Comparison of ENCODE assay signal across 21 cellular contexts in the genomic region with DNA sequence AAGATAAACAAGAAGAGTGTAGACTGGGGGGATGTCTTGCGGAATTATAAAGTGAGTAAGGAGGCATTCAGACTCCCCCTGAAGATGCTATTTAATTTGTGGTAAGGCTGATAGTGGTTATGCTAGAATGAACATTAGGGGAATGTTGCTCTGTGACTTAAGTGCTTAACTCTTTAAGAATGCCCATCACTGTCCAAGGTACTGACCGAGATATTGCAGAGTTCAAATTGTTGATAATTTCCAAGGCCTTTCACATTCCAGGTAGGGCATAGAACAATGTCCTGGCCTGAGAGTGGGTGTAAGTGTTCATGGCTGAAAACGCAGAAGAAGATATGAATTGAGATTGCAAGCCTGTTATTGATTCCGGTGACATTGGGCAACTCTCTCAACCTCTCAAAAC.
"Had no signal": no experiment of that assay in that cellular context is flagged by ENCODE, and none has a peak within 500 bp of the region (broad histone marks: within the 10 kb centered on the region; RNA-seq: fewer than 3 reads in every experiment).

No MANE protein-coding gene starts in this region.

- DNase-seq: activated B cell treated with CpG ODN at 0.5 μM for 24 hours; activated CD4-positive, alpha-beta T cell treated with anti-CD3 and anti-CD28 coated beads for 48 hours; activated CD8-positive, alpha-beta memory T cell treated with anti-CD3 and anti-CD28 coated beads, Interleukin-2, amount 50 U/mL, for 4 hours; activated CD8-positive, alpha-beta T cell treated with anti-CD3 and anti-CD28 coated beads for 36 hours; activated effector memory CD4-positive, alpha-beta T cell treated with anti-CD3 and anti-CD28 coated beads, Interleukin-2, amount 50 U/mL, for 16 hours; activated T-cell treated with anti-CD3 and anti-CD28 coated beads, Interleukin-2, amount 50 U/mL, for 48 hours; amniotic stem cell; body of pancreas; caudate nucleus; erythroblast; heart right ventricle; islet precursor cell; mammary epithelial cell; naive thymus-derived CD4-positive, alpha-beta T cell; thyroid gland; uterus had no signal

- H3K4me1 ChIP-seq: body of pancreas, gastroesophageal sphincter, heart right ventricle, thyroid gland, uterus had no signal

- ATAC-seq: activated CD8-positive, alpha-beta T cell treated with anti-CD3 and anti-CD28 coated beads for 36 hours; activated naive CD4-positive, alpha-beta T cell treated with anti-CD3 and anti-CD28 coated beads, Interleukin-2, amount 50 U/mL, for 72 hours; body of pancreas; gastroesophageal sphincter; heart right ventricle; left lobe of liver; naive thymus-derived CD4-positive, alpha-beta T cell; stimulated activated memory B cell treated with anti-CD40 and anti-IgM and Interleukin-4, amounts not matched to agents 10 μg/mL and 1 μg/mL and 100 μg/mL, for 72 hours had no signal

- H3K36me3 ChIP-seq: gastroesophageal sphincter, heart right ventricle, thyroid gland, uterus had no signal

- H3K4me3 ChIP-seq: body of pancreas, gastroesophageal sphincter, heart right ventricle, thyroid gland, uterus had no signal

- FAIRE-seq: colon had no signal

- H3K9me3 ChIP-seq: body of pancreas, gastroesophageal sphincter, heart right ventricle, thyroid gland, uterus had no signal

- H3K27ac ChIP-seq: body of pancreas, gastroesophageal sphincter, heart right ventricle, thyroid gland, uterus had no signal

- H3K27me3 ChIP-seq: body of pancreas, thyroid gland, uterus had no signal
